22 cellular contexts compared by ENCODE assay signal in genomic region chr2:198287706-198288105, GRCh38.
DNase-seq lines count a peak whose midpoint lies in the region; ATAC-seq, FAIRE-seq and TF ChIP-seq lines count a peak whose summit lies in the region.
"Had no signal": no experiment of that assay in that cellular context is flagged by ENCODE, and none has a peak within 500 bp of the region (broad histone marks: within the 10 kb centered on the region; RNA-seq: fewer than 3 reads in every experiment).

No MANE protein-coding gene starts in this region.

- no peak overlapping the region for H3K4me3 ChIP-seq in astrocyte (ENCODE audit: insufficient read depth, low read depth, low read length)
- H3K4me3 ChIP-seq in left lung, result no peak overlapping the region
- H3K4me3 ChIP-seq: BLaER1 treated with 17β-estradiol and CSF1 and Interleukin-3, amounts not matched to agents 10 nM and 100 nM; SJCRH30 had no signal

- H3K9me3 ChIP-seq in astrocyte (ENCODE audit: insufficient read depth, low read depth, low read length) (no peaks in the 10 kb centered on the region), left lung (no peaks in the 10 kb centered on the region)
- H3K9me3 ChIP-seq: BLaER1 treated with 17β-estradiol and CSF1 and Interleukin-3, amounts not matched to agents 10 nM and 100 nM; Caco-2; SJCRH30 had no signal

- no peaks in the 10 kb centered on the region for H4K20me1 ChIP-seq in astrocyte (ENCODE audit: insufficient read depth, low read length)
- H4K20me1 ChIP-seq: BLaER1 treated with 17β-estradiol and CSF1 and Interleukin-3, amounts not matched to agents 10 nM and 100 nM had no signal

- H3K27me3 ChIP-seq in astrocyte (ENCODE audit: insufficient read depth, low read length), result no peaks in the 10 kb centered on the region
- peaks cover 0 to 9% of the 10 kb centered on the region in 2 donors for H3K27me3 ChIP-seq in left lung
- H3K27me3 ChIP-seq: BLaER1 treated with 17β-estradiol and CSF1 and Interleukin-3, amounts not matched to agents 10 nM and 100 nM; SJCRH30 had no signal

- no peak for FAIRE-seq in astrocyte (lab: Jason Lieb, UNC)
- FAIRE-seq: RCC 7860 had no signal

- ATAC-seq in left lung, result no peak
- ATAC-seq in GM21367 (IDR thresholded peaks at IDR 0.05; ENCODE audit: unreplicated experiment), result no peak

- DNase-seq in GM04503 (ENCODE audit: low read depth) (peak; percentile 11), HFFc6 (peak; percentile 1), astrocyte (ENCODE audit: low read depth) (no peak), myocyte (ENCODE audit: low read depth) (peak; percentile 62), left lung (no peak), NCI-H345 (lab: John Stamatoyannopoulos, UW) (no peak), KBM-7 (no peak)
- DNase-seq: Caco-2; CD4-positive, alpha-beta memory T cell; DMS153; GDM1; H9; KG1; NCI-H1092; NCI-H1694; NCI-H524; NCI-H774; T-helper 1 cell had no signal

- H3K27ac Mint-ChIP-seq in HFFc6 (no peak overlapping the region), astrocyte (ENCODE audit: unreplicated experiment) (peak overlapping the region; percentile 87)
- H3K27ac Mint-ChIP-seq: CD4-positive, alpha-beta memory T cell; H9 had no signal

- H3K9me3 Mint-ChIP-seq in HFFc6 (no peaks in the 10 kb centered on the region), astrocyte (ENCODE audit: unreplicated experiment) (no peaks in the 10 kb centered on the region)
- H3K9me3 Mint-ChIP-seq: CD4-positive, alpha-beta memory T cell; H9 had no signal

- H3K9ac ChIP-seq in astrocyte (ENCODE audit: low read length), result no peak overlapping the region
- H3K9ac ChIP-seq: BLaER1 treated with 17β-estradiol and CSF1 and Interleukin-3, amounts not matched to agents 10 nM and 100 nM had no signal

- H3K4me1 Mint-ChIP-seq in HFFc6 (ENCODE audit: low read depth) (no peaks in the 10 kb centered on the region), astrocyte (ENCODE audit: low read depth, unreplicated experiment) (peaks cover 30% of the 10 kb centered on the region)
- H3K4me1 Mint-ChIP-seq: CD4-positive, alpha-beta memory T cell had no signal

- no peaks in the 10 kb centered on the region for H3K79me2 ChIP-seq in astrocyte (ENCODE audit: insufficient read depth, low read length)

- H3K36me3 ChIP-seq in astrocyte (ENCODE audit: insufficient read depth, low read length), result no peaks in the 10 kb centered on the region
- no peaks in the 10 kb centered on the region for H3K36me3 ChIP-seq in left lung
- H3K36me3 ChIP-seq: BLaER1 treated with 17β-estradiol and CSF1 and Interleukin-3, amounts not matched to agents 10 nM and 100 nM; SJCRH30 had no signal

- H3K4me3 Mint-ChIP-seq in HFFc6 (no peak overlapping the region), astrocyte (ENCODE audit: unreplicated experiment) (no peak overlapping the region)
- H3K4me3 Mint-ChIP-seq: CD4-positive, alpha-beta memory T cell; H9 had no signal

- H3K27ac ChIP-seq in astrocyte (ENCODE audit: low read depth, low read length), result no peak overlapping the region
- H3K27ac ChIP-seq in left lung, result no peak overlapping the region
- H3K27ac ChIP-seq: BLaER1 treated with 17β-estradiol and CSF1 and Interleukin-3, amounts not matched to agents 10 nM and 100 nM; SJCRH30 had no signal

- no peak overlapping the region for H2AFZ ChIP-seq in astrocyte (ENCODE audit: low read depth, low read length)

- intact Hi-C loops in left lung (cut with DNase I), result no loop called here

- in situ Hi-C loops in KBM-7 (cut with MboI; ENCODE audit: low pct_unique_long_range_greater_than_20kb, low sequenced_read_pairs), result no loop called here

- H3K36me3 Mint-ChIP-seq in HFFc6 (ENCODE audit: low read depth) (no peaks in the 10 kb centered on the region), astrocyte (ENCODE audit: low read depth, unreplicated experiment) (no peaks in the 10 kb centered on the region)
- H3K36me3 Mint-ChIP-seq: CD4-positive, alpha-beta memory T cell had no signal

- no peak overlapping the region for H3K4me2 ChIP-seq in astrocyte (ENCODE audit: low read length)
- H3K4me2 ChIP-seq: BLaER1 treated with 17β-estradiol and CSF1 and Interleukin-3, amounts not matched to agents 10 nM and 100 nM had no signal

- no peak for TF ChIP-seq CTCF in HFFc6 (IDR thresholded peaks at IDR 0.05)
- no peak for TF ChIP-seq CTCF in astrocyte (IDR thresholded peaks at IDR 0.05; ENCODE audit: insufficient read depth, low read depth, low read length)
- TF ChIP-seq CTCF in left lung (IDR thresholded peaks at IDR 0.05), result no peak

- H3K27me3 Mint-ChIP-seq in HFFc6 (ENCODE audit: insufficient read depth), result peaks cover 12% of the 10 kb centered on the region; the same call in 1 of the 2 replicates
- H3K27me3 Mint-ChIP-seq in astrocyte (ENCODE audit: low read depth, unreplicated experiment), result peaks cover 5% of the 10 kb centered on the region

- H3K4me1 ChIP-seq in astrocyte (ENCODE audit: insufficient read depth, low read length) (no peaks in the 10 kb centered on the region), left lung (no peaks in the 10 kb centered on the region)
- H3K4me1 ChIP-seq: BLaER1 treated with 17β-estradiol and CSF1 and Interleukin-3, amounts not matched to agents 10 nM and 100 nM; Caco-2; SJCRH30 had no signal

Comparison
In these comparisons a context has a peak if more than half of its experiments do, and no peak if none do; other contexts are left out.
1. DNase-seq: peak in GM04503 (single experiment), HFFc6 (single experiment) and myocyte (single experiment); none in astrocyte (single experiment), left lung (0 of 2), NCI-H345 (single experiment) and KBM-7 (single experiment).